2 cellular contexts compared by ENCODE assay signal in the genomic region with DNA sequence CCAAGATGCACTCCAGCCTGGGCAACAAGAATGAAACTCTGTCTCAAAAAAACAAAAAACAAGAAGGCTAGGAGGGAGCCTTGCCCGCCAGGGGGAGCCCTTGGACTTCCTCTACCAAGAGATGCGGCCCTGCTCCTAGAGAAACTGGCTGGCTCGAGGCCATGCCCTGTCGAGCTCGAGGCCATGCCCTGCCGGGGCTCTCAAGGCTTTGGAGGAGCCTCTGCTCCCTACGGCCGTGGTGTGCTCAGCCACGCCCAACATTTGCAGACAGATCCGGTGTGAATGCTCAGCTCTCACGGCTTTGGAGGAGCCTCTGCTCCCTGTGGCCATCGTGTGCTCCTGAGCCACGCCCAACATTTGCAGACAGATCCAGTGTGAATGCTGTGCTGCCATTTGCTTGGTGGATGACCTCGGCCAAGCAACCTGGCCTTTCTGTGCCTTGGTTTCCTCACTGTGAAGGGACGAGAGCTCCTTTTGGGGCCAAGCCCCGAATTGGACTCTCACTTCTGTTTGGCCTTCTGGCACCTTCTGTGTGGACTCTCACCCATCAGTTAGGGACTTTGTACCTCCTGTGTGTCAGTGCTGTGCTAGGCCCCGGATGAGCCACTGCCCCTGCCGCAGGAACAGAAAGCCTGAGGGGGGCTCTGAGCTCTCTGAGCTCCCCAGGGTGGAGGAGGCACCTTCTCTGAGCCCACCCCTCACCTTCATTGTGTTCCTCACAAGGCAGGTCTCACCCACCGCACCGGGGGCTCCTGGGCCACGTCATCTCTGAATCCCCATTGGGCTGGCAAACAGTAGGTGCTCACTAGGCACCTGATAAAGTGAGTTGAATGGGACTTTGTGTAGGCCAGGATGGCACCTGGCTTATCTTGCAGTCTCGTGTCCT.
A peak's percentile ranks its signal among the peaks of the same experiment; 100 is the strongest.
TF ChIP-seq lines count a peak whose summit lies in the region.

No MANE protein-coding gene starts in this region.

TF ChIP-seq in IMR-90, 13 proteins besides CTCF, POLR2A, EP300 and RAD21:
- TF ChIP-seq CEBPB (IDR thresholded peaks at IDR 0.05; ENCODE audit: low read depth, low read length) (no peak), SMC3 (IDR thresholded peaks at IDR 0.05; ENCODE audit: low read depth, low read length) (peak; percentile 86), MXI1 (IDR thresholded peaks at IDR 0.05; ENCODE audit: borderline replicate concordance, low read depth, low read length) (peak; percentile 28; the same call in 1 of the 2 replicates)

TF ChIP-seq in endothelial cell of umbilical vein, 7 proteins besides CTCF, POLR2A, EP300 and RAD21:
- no peak for TF ChIP-seq FOS (IDR thresholded peaks at IDR 0.05; ENCODE audit: borderline replicate concordance, insufficient read depth, low read length)
- TF ChIP-seq MYC (IDR thresholded peaks at IDR 0.05; ENCODE audit: low read depth, low read length) = no peak
- no peak for TF ChIP-seq JUN (IDR thresholded peaks at IDR 0.05; ENCODE audit: borderline replicate concordance, insufficient read depth, insufficient read length, low read depth)
- no peak for TF ChIP-seq GATA2 (IDR thresholded peaks at IDR 0.05; ENCODE audit: insufficient read depth, insufficient read length, low read depth, low read length)
- no peak for TF ChIP-seq EZH2 (IDR thresholded peaks at IDR 0.05; ENCODE audit: borderline replicate concordance, low read depth, low read length, severe bottlenecking)
- no peak for TF ChIP-seq MAX (IDR thresholded peaks at IDR 0.05; ENCODE audit: insufficient read depth, insufficient read length)
- TF ChIP-seq POLR2AphosphoS5 (IDR thresholded peaks at IDR 0.05; ENCODE audit: insufficient read depth, low read depth, low read length) = no peak
